In the genomic region with DNA sequence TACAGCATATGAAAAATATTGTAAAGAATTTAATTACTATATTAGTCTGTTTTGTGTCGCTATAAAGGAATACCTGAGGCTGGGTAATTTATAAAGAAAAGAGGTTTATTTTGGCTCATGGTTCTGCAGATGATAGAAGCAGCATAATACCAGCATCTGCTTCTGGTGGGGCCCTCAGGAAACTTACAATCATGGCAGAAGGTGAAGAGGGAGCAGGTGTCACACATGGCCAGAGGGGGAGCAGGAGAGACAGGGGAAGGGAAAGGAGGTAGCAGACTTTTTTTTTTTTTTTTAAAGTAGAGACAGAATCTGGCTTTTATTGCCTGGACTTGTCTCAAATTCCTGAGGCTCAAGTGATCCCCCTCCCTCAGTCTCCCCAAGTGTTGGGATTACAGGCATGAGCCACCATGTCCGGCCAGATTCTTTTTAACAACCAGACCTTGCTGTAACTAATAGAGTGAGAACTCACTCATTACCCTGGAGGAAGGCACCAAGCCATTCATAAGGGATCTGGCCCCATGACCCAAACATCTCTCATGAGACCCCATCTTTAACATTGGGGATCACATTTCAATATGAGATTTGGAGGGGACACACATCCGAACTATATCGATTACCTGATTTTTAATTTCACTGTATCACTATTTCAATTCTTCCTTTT, we compare ENCODE assay signal across 12 cellular contexts.
A peak's percentile ranks its signal among the peaks of the same experiment; 100 is the strongest.
DNase-seq lines count a peak whose midpoint lies in the region; TF ChIP-seq lines count a peak whose summit lies in the region.
"Had no signal": no experiment of that assay in that cellular context is flagged by ENCODE, and none has a peak within 500 bp of the region (broad histone marks: within the 10 kb centered on the region; RNA-seq: fewer than 3 reads in every experiment).

No MANE protein-coding gene starts in this region.

- CTCF ChIA-PET in activated CD4-positive, alpha-beta memory T cell treated with anti-CD3 and anti-CD28 coated beads for 36 hours (lab: Charles Lee), result no interaction called here

- no peak overlapping the region for H3K4me3 ChIP-seq in HFF-Myc (replicated peaks; ENCODE audit: low read depth, low read length)

- peaks cover 2% of the 10 kb centered on the region for H3K9me3 Mint-ChIP-seq in activated CD4-positive, alpha-beta memory T cell treated with anti-CD3 and anti-CD28 coated beads for 36 hours
- H3K9me3 Mint-ChIP-seq: activated naive CD4-positive, alpha-beta T cell treated with anti-CD3 and anti-CD28 coated beads, Interleukin-2, amount 50 U/mL, for 72 hours; IgD-negative memory B cell had no signal

- peaks cover 21% of the 10 kb centered on the region for H3K36me3 Mint-ChIP-seq in activated CD4-positive, alpha-beta memory T cell treated with anti-CD3 and anti-CD28 coated beads for 36 hours

- H3K4me3 Mint-ChIP-seq in activated CD4-positive, alpha-beta memory T cell treated with anti-CD3 and anti-CD28 coated beads for 36 hours, result no peak overlapping the region
- H3K4me3 Mint-ChIP-seq: IgD-negative memory B cell; naive thymus-derived CD8-positive, alpha-beta T cell had no signal

- peak; percentile 52 for DNase-seq in DMS 273 (lab: John Stamatoyannopoulos, UW; ENCODE audit: unreplicated experiment)
- no peak for DNase-seq in DMS 273 treated with DMSO at 0.1 percent for 48 hours (lab: John Stamatoyannopoulos, UW)
- DNase-seq in HFF-Myc (ENCODE audit: extremely low read depth, low read depth), result no peak
- DNase-seq in activated CD4-positive, alpha-beta memory T cell treated with anti-CD3 and anti-CD28 coated beads for 36 hours, result peak; percentile 38
- DNase-seq in iris pigment epithelial cell (ENCODE audit: low read depth), result peak; percentile 12
- no peak for DNase-seq in NCI-H2107 (lab: John Stamatoyannopoulos, UW)
- no peak for DNase-seq in NCI-H226
- DNase-seq in superior temporal gyrus (ENCODE audit: extremely low spot score), result no peak
- DNase-seq: SHP77 treated with DMSO at 0.1 percent for 48 hours had no signal

- TF ChIP-seq CTCF in HFF-Myc (IDR thresholded peaks at IDR 0.05; ENCODE audit: low read depth, low read length, missing control alignments), result peak; percentile 18

- H3K27ac Mint-ChIP-seq in activated CD4-positive, alpha-beta memory T cell treated with anti-CD3 and anti-CD28 coated beads for 36 hours, result no peak overlapping the region
- H3K27ac Mint-ChIP-seq: activated naive CD4-positive, alpha-beta T cell treated with anti-CD3 and anti-CD28 coated beads, Interleukin-2, amount 50 U/mL, for 72 hours; IgD-negative memory B cell; naive thymus-derived CD8-positive, alpha-beta T cell had no signal

- intact Hi-C loops in activated CD4-positive, alpha-beta memory T cell treated with anti-CD3 and anti-CD28 coated beads for 36 hours (cut with micrococcal nuclease), result no loop called here

- H3K4me1 Mint-ChIP-seq in activated CD4-positive, alpha-beta memory T cell treated with anti-CD3 and anti-CD28 coated beads for 36 hours (ENCODE audit: low read depth), result peaks cover 11% of the 10 kb centered on the region

- no peaks in the 10 kb centered on the region for H3K27me3 Mint-ChIP-seq in activated CD4-positive, alpha-beta memory T cell treated with anti-CD3 and anti-CD28 coated beads for 36 hours
- H3K27me3 Mint-ChIP-seq: IgD-negative memory B cell; naive thymus-derived CD8-positive, alpha-beta T cell had no signal

- POLR2A ChIA-PET in activated CD4-positive, alpha-beta memory T cell treated with anti-CD3 and anti-CD28 coated beads for 36 hours (lab: Charles Lee), result no interaction called here

Comparison
In these comparisons a context has a peak if more than half of its experiments do, and no peak if none do; other contexts are left out.
1. DNase-seq: peak in DMS 273 (single experiment), activated CD4-positive, alpha-beta memory T cell treated with anti-CD3 and anti-CD28 coated beads for 36 hours (single experiment) and iris pigment epithelial cell (single experiment); none in DMS 273 treated with DMSO at 0.1 percent for 48 hours (single experiment), HFF-Myc (single experiment), NCI-H2107 (single experiment), NCI-H226 (single experiment) and superior temporal gyrus (single experiment).